Comparison of ENCODE assay signal across 22 cellular contexts in the genomic region with DNA sequence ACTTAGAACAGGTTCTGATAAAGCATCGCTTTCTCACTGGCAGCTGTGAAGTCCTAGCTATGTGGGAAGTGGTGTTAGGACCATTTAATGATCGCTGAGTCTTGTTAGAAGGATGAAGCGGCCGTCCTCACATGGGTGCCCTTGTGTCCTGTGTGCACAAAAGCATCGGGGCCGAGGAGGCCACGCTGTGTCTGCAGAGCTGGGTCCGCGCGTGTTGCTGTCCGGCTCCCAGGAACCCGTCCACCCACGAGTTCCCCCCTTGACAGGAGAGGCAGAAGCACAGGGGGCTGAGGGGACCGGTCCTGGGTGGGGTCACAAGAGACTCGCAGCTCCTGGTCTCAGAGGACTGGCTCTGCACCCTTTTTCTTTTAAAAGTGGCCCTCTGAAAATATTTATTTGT.
"Had no signal": no experiment of that assay in that cellular context is flagged by ENCODE, and none has a peak within 500 bp of the region (broad histone marks: within the 10 kb centered on the region; RNA-seq: fewer than 3 reads in every experiment).

No MANE protein-coding gene starts in this region.

- H3K36me3 Mint-ChIP-seq: activated naive CD4-positive, alpha-beta T cell treated with anti-CD3 and anti-CD28 coated beads, Interleukin-2, amount 10 ng/mL, durations not matched to agents 7 days and 5 days; naive B cell had no signal

- H3K4me1 Mint-ChIP-seq: activated CD4-positive, alpha-beta T cell treated with anti-CD3 and anti-CD28 coated beads for 36 hours; activated naive CD4-positive, alpha-beta T cell treated with anti-CD3 and anti-CD28 coated beads, Interleukin-2, amount 10 ng/mL, durations not matched to agents 7 days and 5 days had no signal

- H3K4me3 ChIP-seq: coronary artery, esophagus squamous epithelium, gastrocnemius medialis, psoas muscle, right atrium auricular region, transverse colon, uterus had no signal

- H3K27ac ChIP-seq: coronary artery, esophagus squamous epithelium, gastrocnemius medialis, psoas muscle, right atrium auricular region, transverse colon, uterus had no signal

- H3K36me3 ChIP-seq: esophagus squamous epithelium, gastrocnemius medialis, transverse colon, uterus had no signal

- H3K4me3 Mint-ChIP-seq: activated B cell treated with CpG ODN at 0.5 μM for 24 hours; activated CD4-positive, alpha-beta T cell treated with anti-CD3 and anti-CD28 coated beads for 36 hours; activated naive CD4-positive, alpha-beta T cell treated with anti-CD3 and anti-CD28 coated beads, Interleukin-2, amount 10 ng/mL, durations not matched to agents 7 days and 5 days; activated T-cell treated with anti-CD3 and anti-CD28 coated beads, Interleukin-2, amount 50 U/mL, for 72 hours; neural crest cell had no signal

- H3K27me3 ChIP-seq: gastrocnemius medialis, right atrium auricular region, transverse colon, uterus had no signal

- DNase-seq: activated B cell treated with CpG ODN at 0.5 μM for 24 hours; activated CD4-positive, alpha-beta T cell treated with anti-CD3 and anti-CD28 coated beads for 36 hours; activated CD4-positive, alpha-beta T cell treated with anti-CD3 and anti-CD28 coated beads, Interleukin-2, amount 50 U/mL, for 4 hours; activated CD8-positive, alpha-beta memory T cell treated with anti-CD3 and anti-CD28 coated beads, Interleukin-2, amount 50 U/mL, for 48 hours; activated effector memory CD4-positive, alpha-beta T cell treated with anti-CD3 and anti-CD28 coated beads, Interleukin-2, amount 50 U/mL, for 16 hours; activated naive CD4-positive, alpha-beta T cell treated with anti-CD3 and anti-CD28 coated beads, Interleukin-2, amount 10 ng/mL, durations not matched to agents 7 days and 5 days; activated T-cell treated with anti-CD3 and anti-CD28 coated beads, Interleukin-2, amount 50 U/mL, for 72 hours; amygdala; cerebellar nuclear complex; esophagus squamous epithelium; gastrocnemius medialis; hippocampal formation; naive B cell; stimulated activated CD4-positive, alpha-beta T cell treated with anti-CD3 and anti-CD28 coated beads, Interleukin-1b, Interleukin-23, amount 100 ng/mL, for 48 hours; T-helper 9 cell; transverse colon; uterus had no signal

- H3K9me3 ChIP-seq: esophagus squamous epithelium, gastrocnemius medialis, psoas muscle, right atrium auricular region, transverse colon, uterus had no signal

- H3K4me1 ChIP-seq: psoas muscle, transverse colon, uterus had no signal

- H3K27me3 Mint-ChIP-seq: activated B cell treated with CpG ODN at 0.5 μM for 24 hours; activated CD4-positive, alpha-beta T cell treated with anti-CD3 and anti-CD28 coated beads for 36 hours; activated naive CD4-positive, alpha-beta T cell treated with anti-CD3 and anti-CD28 coated beads, Interleukin-2, amount 10 ng/mL, durations not matched to agents 7 days and 5 days had no signal

- H3K9me3 Mint-ChIP-seq: activated B cell treated with CpG ODN at 0.5 μM for 24 hours; activated T-cell treated with anti-CD3 and anti-CD28 coated beads, Interleukin-2, amount 50 U/mL, for 72 hours; naive B cell; neural crest cell had no signal

- ATAC-seq: activated CD4-positive, alpha-beta T cell treated with anti-CD3 and anti-CD28 coated beads for 36 hours; activated T-cell treated with anti-CD3 and anti-CD28 coated beads, Interleukin-2, amount 50 U/mL, for 72 hours; gastrocnemius medialis; left colon; psoas muscle had no signal

- H3K27ac Mint-ChIP-seq: activated B cell treated with CpG ODN at 0.5 μM for 24 hours; activated CD4-positive, alpha-beta T cell treated with anti-CD3 and anti-CD28 coated beads for 36 hours; activated naive CD4-positive, alpha-beta T cell treated with anti-CD3 and anti-CD28 coated beads, Interleukin-2, amount 10 ng/mL, durations not matched to agents 7 days and 5 days; activated T-cell treated with anti-CD3 and anti-CD28 coated beads, Interleukin-2, amount 50 U/mL, for 72 hours had no signal
